26 cellular contexts compared by ENCODE assay signal in the genomic region with DNA sequence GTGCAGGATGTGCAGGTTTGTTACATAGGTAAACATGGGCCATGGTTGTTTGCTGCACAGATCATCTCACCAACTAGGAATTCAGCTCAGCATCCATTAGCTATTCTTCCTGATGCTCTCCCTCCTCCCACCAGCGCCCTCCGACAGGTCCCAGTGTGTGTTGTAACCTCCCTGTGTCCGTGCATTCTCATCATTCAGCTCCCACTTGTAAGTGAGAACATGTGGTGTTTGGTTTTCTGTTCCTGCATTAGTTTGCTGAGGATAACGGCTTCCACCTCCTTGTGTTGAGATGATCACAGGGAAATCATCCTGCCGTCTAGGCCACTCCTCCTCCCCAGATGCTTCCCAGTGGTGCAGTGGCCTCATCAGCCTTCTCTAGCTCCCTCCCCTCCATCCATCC.
"Had no signal": no experiment of that assay in that cellular context is flagged by ENCODE, and none has a peak within 500 bp of the region (broad histone marks: within the 10 kb centered on the region; RNA-seq: fewer than 3 reads in every experiment).

No MANE protein-coding gene starts in this region.

- ATAC-seq: left colon; naive thymus-derived CD8-positive, alpha-beta T cell; sciatic nerve; stimulated activated naive B cell treated with anti-CD40 and anti-IgM and Interleukin-4, amounts not matched to agents 10 μg/mL and 1 μg/mL and 100 μg/mL, for 72 hours; stimulated activated naive CD8-positive, alpha-beta T cell treated with anti-CD3 and anti-CD28 coated beads, Interleukin-15, Interleukin-2, amounts not matched to agents 100 U/mL and 50 U/mL, for 24 hours had no signal

- H3K27ac ChIP-seq: left ventricle myocardium inferior, ovary, right atrium auricular region, skin epidermis, stomach, testis, thyroid gland, transverse colon, upper lobe of left lung, vagina had no signal

- H3K4me1 ChIP-seq: left ventricle myocardium inferior, right atrium auricular region, stomach, testis, thyroid gland, transverse colon, upper lobe of left lung, vagina had no signal

- H3K27ac Mint-ChIP-seq: immature natural killer cell; naive thymus-derived CD8-positive, alpha-beta T cell; nephron; progenitor cell of endocrine pancreas; stimulated activated naive B cell treated with anti-CD40 and anti-IgM and Interleukin-4, amounts not matched to agents 10 μg/mL and 1 μg/mL and 100 μg/mL, for 72 hours had no signal

- DNase-seq: hippocampal formation; immature natural killer cell; kidney; left colon; left ventricle myocardium inferior; mammary epithelial cell; mesenchymal stem cell; naive thymus-derived CD8-positive, alpha-beta T cell; ovary; stimulated activated CD4-positive, alpha-beta T cell treated with anti-CD3 and anti-CD28 coated beads, Interleukin-12 subunit alpha, Interleukin-12 subunit beta, amount 100 ng/mL, for 4 hours; stimulated activated CD4-positive, alpha-beta T cell treated with anti-CD3 and anti-CD28 coated beads, Interleukin-15, amount 100 ng/mL, for 24 hours; stimulated activated CD4-positive, alpha-beta T cell treated with anti-CD3 and anti-CD28 coated beads, Interleukin-2, amount 100 ng/mL, for 24 hours; stimulated activated CD4-positive, alpha-beta T cell treated with anti-CD3 and anti-CD28 coated beads, Interleukin-4, amount 100 ng/mL, for 1 hour; stimulated activated naive B cell treated with anti-CD40 and anti-IgM and Interleukin-4, amounts not matched to agents 10 μg/mL and 1 μg/mL and 100 μg/mL, for 72 hours; stimulated activated naive CD8-positive, alpha-beta T cell treated with anti-CD3 and anti-CD28 coated beads, Interleukin-15, Interleukin-2, amounts not matched to agents 100 U/mL and 50 U/mL, for 24 hours; stomach; testis; thyroid gland; transverse colon; upper lobe of left lung had no signal

- H3K36me3 ChIP-seq: left ventricle myocardium inferior, ovary, right atrium auricular region, stomach, thyroid gland, transverse colon, upper lobe of left lung, vagina had no signal

- H3K27me3 ChIP-seq: ovary, right atrium auricular region, testis, thyroid gland, transverse colon, upper lobe of left lung, vagina had no signal

- H3K36me3 Mint-ChIP-seq: immature natural killer cell had no signal

- H3K4me1 Mint-ChIP-seq: immature natural killer cell; naive thymus-derived CD8-positive, alpha-beta T cell; nephron; stimulated activated naive B cell treated with anti-CD40 and anti-IgM and Interleukin-4, amounts not matched to agents 10 μg/mL and 1 μg/mL and 100 μg/mL, for 72 hours had no signal

- H3K4me3 Mint-ChIP-seq: immature natural killer cell; naive thymus-derived CD8-positive, alpha-beta T cell; nephron; stimulated activated naive B cell treated with anti-CD40 and anti-IgM and Interleukin-4, amounts not matched to agents 10 μg/mL and 1 μg/mL and 100 μg/mL, for 72 hours had no signal

- H3K4me3 ChIP-seq: left ventricle myocardium inferior, ovary, right atrium auricular region, skin epidermis, stomach, testis, thyroid gland, transverse colon, upper lobe of left lung, vagina had no signal

- H3K9me3 ChIP-seq: ovary, testis, thyroid gland, transverse colon, vagina had no signal
